ENCODE assay signal across 1 cellular context in genomic region chr9:111525056-111525977, GRCh38.
TF ChIP-seq lines count a peak whose summit lies in the region.

Gene ZNF483 (plus strand): TSS chr9:111525179. CDS start chr9:111527396, 2,217 bp downstream.

TF ChIP-seq in WTC11, 78 proteins besides CTCF, POLR2A, EP300 and RAD21 (continued from another document and continues in another):
- no peak for TF ChIP-seq MLX (CRISPR knock-in tag; IDR thresholded peaks at IDR 0.05)
- no peak for TF ChIP-seq ZNF121 (CRISPR knock-in tag; IDR thresholded peaks at IDR 0.05)
- no peak for TF ChIP-seq ETV6 (CRISPR knock-in tag; IDR thresholded peaks at IDR 0.05)
- no peak for TF ChIP-seq ZSCAN18 (CRISPR knock-in tag; IDR thresholded peaks at IDR 0.05)
- no peak for TF ChIP-seq GTF2I (CRISPR knock-in tag; conservative IDR thresholded peaks at IDR 0.05)
- no peak for TF ChIP-seq CDX4 (CRISPR knock-in tag; IDR thresholded peaks at IDR 0.05; ENCODE audit: borderline replicate concordance)
- TF ChIP-seq SMAD3 (CRISPR knock-in tag; IDR thresholded peaks at IDR 0.05; ENCODE audit: borderline replicate concordance): no peak; the same call in 1 of the 2 replicates
- 0 out of 2 replicates have a peak, but pooled peaks have one; percentile 11 for TF ChIP-seq USF2 (CRISPR knock-in tag; IDR thresholded peaks at IDR 0.05)
- no peak for TF ChIP-seq SOX15 (CRISPR knock-in tag; IDR thresholded peaks at IDR 0.05)
- TF ChIP-seq ATF2 (CRISPR knock-in tag; IDR thresholded peaks at IDR 0.05; ENCODE audit: borderline replicate concordance, low read depth): no peak
- no peak for TF ChIP-seq NFYB (CRISPR knock-in tag; conservative IDR thresholded peaks at IDR 0.05; ENCODE audit: low read depth)
- 0 out of 2 replicates have a peak, but pooled peaks have one; percentile 62 for TF ChIP-seq HMGXB4 (CRISPR knock-in tag; IDR thresholded peaks at IDR 0.05)
- TF ChIP-seq ATF3 (CRISPR knock-in tag; conservative IDR thresholded peaks at IDR 0.05): no peak
- no peak for TF ChIP-seq STAT6 (CRISPR knock-in tag; conservative IDR thresholded peaks at IDR 0.05; ENCODE audit: low read depth)
- 0 out of 2 replicates have a peak, but pooled peaks have one; percentile 28 for TF ChIP-seq AFF4 (CRISPR knock-in tag; IDR thresholded peaks at IDR 0.05; ENCODE audit: borderline replicate concordance)
- TF ChIP-seq RELA (CRISPR knock-in tag; IDR thresholded peaks at IDR 0.05; ENCODE audit: borderline replicate concordance): no peak
- no peak for TF ChIP-seq ZBTB21 (CRISPR knock-in tag; IDR thresholded peaks at IDR 0.05; ENCODE audit: borderline replicate concordance)
- TF ChIP-seq ZNF281 (CRISPR knock-in tag; IDR thresholded peaks at IDR 0.05): no peak
- no peak; the same call in 1 of the 2 replicates for TF ChIP-seq CREM (CRISPR knock-in tag; IDR thresholded peaks at IDR 0.05)
- peak; percentile 31; the same call in 1 of the 2 replicates for TF ChIP-seq ARID4B (CRISPR knock-in tag; IDR thresholded peaks at IDR 0.05; ENCODE audit: borderline replicate concordance)
- TF ChIP-seq NFATC4 (CRISPR knock-in tag; IDR thresholded peaks at IDR 0.05): no peak
- peak; percentile 77; the same call in 1 of the 2 replicates for TF ChIP-seq E2F5 (CRISPR knock-in tag; IDR thresholded peaks at IDR 0.05)
- no peak for TF ChIP-seq GRHL2 (CRISPR knock-in tag; IDR thresholded peaks at IDR 0.05; ENCODE audit: insufficient replicate concordance, severe bottlenecking)
- no peak; the same call in none of the 2 replicates for TF ChIP-seq FOXP4 (CRISPR knock-in tag; IDR thresholded peaks at IDR 0.05)
